Comparison of ENCODE assay signal across 28 cellular contexts in the genomic region with DNA sequence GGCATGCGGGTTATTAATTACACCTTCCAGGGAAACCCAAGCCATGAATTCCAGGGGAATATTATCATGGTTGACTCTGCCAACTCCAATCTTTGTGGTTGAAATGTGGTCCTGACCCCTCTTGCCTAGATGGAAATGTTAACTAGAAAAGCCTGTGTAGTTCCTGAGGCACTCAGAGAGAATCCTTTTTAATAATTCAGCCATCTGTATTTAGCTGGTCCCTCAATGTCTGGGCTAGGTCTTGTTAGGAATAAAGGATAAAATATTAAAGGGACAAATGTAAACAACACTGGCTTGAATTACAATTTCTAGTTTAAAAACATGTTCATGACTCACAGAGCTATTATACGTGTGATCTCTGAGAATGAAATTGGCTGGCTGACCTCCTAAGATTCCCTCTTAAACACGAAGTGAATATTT.
A peak's percentile ranks its signal among the peaks of the same experiment; 100 is the strongest.
DNase-seq lines count a peak whose midpoint lies in the region; ATAC-seq and TF ChIP-seq lines count a peak whose summit lies in the region.
"Had no signal": no experiment of that assay in that cellular context is flagged by ENCODE, and none has a peak within 500 bp of the region (broad histone marks: within the 10 kb centered on the region; RNA-seq: fewer than 3 reads in every experiment).

No MANE protein-coding gene starts in this region.

- H3K4me3 Mint-ChIP-seq in activated T-helper 1 cell treated with anti-CD3 and anti-CD28 coated beads, Interleukin-12 subunit alpha, Interleukin-12 subunit beta, Interleukin-2, Interleukin-4 antibody, amounts not matched to agents 30 ng/mL and 10 ng/mL and 1 ng/mL, durations not matched to agents 14 hours and 24 hours and 36 hours = no peak overlapping the region
- H3K4me3 Mint-ChIP-seq: activated CD4-positive, alpha-beta T cell treated with anti-CD3 and anti-CD28 coated beads for 36 hours; activated CD8-positive, alpha-beta memory T cell treated with anti-CD3 and anti-CD28 coated beads, Interleukin-2, amount 10 ng/mL, durations not matched to agents 7 days and 5 days; dendritic cell treated with granulocyte-macrophage colony-stimulating factor and Interleukin-4, amounts not matched to agents 40 ng/mL and 50 ng/mL, for 4 days; neural crest cell had no signal

- H2BK12ac ChIP-seq in mesenchymal stem cell (ENCODE audit: low read length in 2 of 2) (no peak overlapping the region), trophoblast cell (ENCODE audit: low read length) (no peak overlapping the region)

- no peak overlapping the region for H4K91ac ChIP-seq in mesenchymal stem cell (ENCODE audit: low read length)
- H4K91ac ChIP-seq in trophoblast cell (ENCODE audit: low read depth, low read length) = no peak overlapping the region

- H3K36me3 ChIP-seq in mesenchymal stem cell (ENCODE audit: control insufficient read depth in 1 of 2, insufficient read depth in 2 of 2, low read depth in 1 of 2, low read length in 2 of 2) (no peaks in the 10 kb centered on the region), trophoblast cell (ENCODE audit: control insufficient read depth in 1 of 2, insufficient read depth in 2 of 2, low read length in 2 of 2) (no peaks in the 10 kb centered on the region)
- H3K36me3 ChIP-seq: adrenal gland, cardiac muscle cell had no signal

- no peak overlapping the region for H2BK15ac ChIP-seq in mesenchymal stem cell (ENCODE audit: low read depth, poor library complexity, severe bottlenecking)

- H3K4me3 ChIP-seq in AG04450 (ENCODE audit: low read depth, low read length) (no peak overlapping the region), mesenchymal stem cell (ENCODE audit: insufficient read depth in 1 of 2, low read depth in 1 of 2, low read length in 2 of 2) (no peak overlapping the region), trophoblast cell (ENCODE audit: low read depth, low read length) (no peak overlapping the region)
- H3K4me3 ChIP-seq: adrenal gland, cardiac muscle cell, psoas muscle had no signal

- no peak overlapping the region for H3K14ac ChIP-seq in mesenchymal stem cell (ENCODE audit: low read length in 2 of 2)
- no peak overlapping the region for H3K14ac ChIP-seq in trophoblast cell (ENCODE audit: low read length)

- H3K4ac ChIP-seq in mesenchymal stem cell (ENCODE audit: low read depth in 1 of 2, low read length in 2 of 2) (no peak overlapping the region), trophoblast cell (ENCODE audit: low read depth, low read length) (no peak overlapping the region)

- H3K36me3 Mint-ChIP-seq in activated T-helper 1 cell treated with anti-CD3 and anti-CD28 coated beads, Interleukin-12 subunit alpha, Interleukin-12 subunit beta, Interleukin-2, Interleukin-4 antibody, amounts not matched to agents 30 ng/mL and 10 ng/mL and 1 ng/mL, durations not matched to agents 14 hours and 24 hours and 36 hours (ENCODE audit: low read depth) = peaks cover 5% of the 10 kb centered on the region
- H3K36me3 Mint-ChIP-seq: activated CD8-positive, alpha-beta memory T cell treated with anti-CD3 and anti-CD28 coated beads, Interleukin-2, amount 10 ng/mL, durations not matched to agents 7 days and 5 days; stimulated activated effector memory CD8-positive, alpha-beta T cell treated with anti-CD3 and anti-CD28 coated beads, Interleukin-12 subunit alpha, Interleukin-12 subunit beta, amount 100 ng/mL, for 72 hours had no signal

- H2AK5ac ChIP-seq in mesenchymal stem cell (ENCODE audit: low read length, severe bottlenecking) (no peak overlapping the region), trophoblast cell (ENCODE audit: low read length) (no peak overlapping the region)

- no peak overlapping the region for H3K27ac Mint-ChIP-seq in activated T-helper 1 cell treated with anti-CD3 and anti-CD28 coated beads, Interleukin-12 subunit alpha, Interleukin-12 subunit beta, Interleukin-2, Interleukin-4 antibody, amounts not matched to agents 30 ng/mL and 10 ng/mL and 1 ng/mL, durations not matched to agents 14 hours and 24 hours and 36 hours
- H3K27ac Mint-ChIP-seq: activated CD4-positive, alpha-beta T cell treated with anti-CD3 and anti-CD28 coated beads for 36 hours; activated CD8-positive, alpha-beta memory T cell treated with anti-CD3 and anti-CD28 coated beads, Interleukin-2, amount 10 ng/mL, durations not matched to agents 7 days and 5 days; activated T-helper 2 cell treated with anti-CD3 and anti-CD28 coated beads, Interferon-gamma antibody, Interleukin-2, Interleukin-4, amounts not matched to agents 10 μg/mL and 5 μg/mL and 100 μg/mL, durations not matched to agents 14 hours and 24 hours and 36 hours; dendritic cell treated with granulocyte-macrophage colony-stimulating factor and Interleukin-4, amounts not matched to agents 40 ng/mL and 50 ng/mL, for 4 days had no signal

- H3K9ac ChIP-seq in mesenchymal stem cell (ENCODE audit: low read length) = no peak overlapping the region
- H3K9ac ChIP-seq in trophoblast cell (ENCODE audit: low read length) = no peak overlapping the region

- no peak overlapping the region for H3K23ac ChIP-seq in mesenchymal stem cell (ENCODE audit: low read length in 2 of 2)
- H3K23ac ChIP-seq in trophoblast cell (ENCODE audit: low read length) = no peak overlapping the region

- no peaks in the 10 kb centered on the region for H3K79me2 ChIP-seq in trophoblast cell (ENCODE audit: control insufficient read depth, insufficient read depth, low read length, poor library complexity)

- DNase-seq in AG04450 (ENCODE audit: low read depth, low spot score) (peak; percentile 1), HK-2 (ENCODE audit: unreplicated experiment) (peak; percentile 19), astrocyte of the hippocampus (ENCODE audit: low read depth, low spot score) (peak; percentile 80), mesenchymal stem cell (no peak), NCI-H2107 treated with DMSO at 0.1 percent for 48 hours (lab: John Stamatoyannopoulos, UW; ENCODE audit: unreplicated experiment) (no peak), trophoblast cell (no peak), Right ventricle myocardium superior (no peak)
- no peak for DNase-seq in activated T-helper 1 cell treated with anti-CD3 and anti-CD28 coated beads, Interleukin-12 subunit alpha, Interleukin-12 subunit beta, Interleukin-2, Interleukin-4 antibody, amounts not matched to agents 30 ng/mL and 10 ng/mL and 1 ng/mL, durations not matched to agents 14 hours and 24 hours and 36 hours (ENCODE audit: low spot score)
- DNase-seq: activated CD4-positive, alpha-beta T cell treated with anti-CD3 and anti-CD28 coated beads for 36 hours; activated CD8-positive, alpha-beta memory T cell treated with anti-CD3 and anti-CD28 coated beads, Interleukin-2, amount 10 ng/mL, durations not matched to agents 7 days and 5 days; adrenal gland; C1 segment of cervical spinal cord; DMS 273 treated with DMSO at 0.1 percent for 48 hours; H7; head of caudate nucleus; midbrain; NCI-H1694; NCI-H2227 treated with DMSO at 0.1 percent for 48 hours; OCI-M1; psoas muscle; SIG-M5; stimulated activated CD4-positive, alpha-beta T cell treated with anti-CD3 and anti-CD28 coated beads, Interleukin-2, amount 100 ng/mL, for 24 hours had no signal

- H3K27me3 ChIP-seq in AG04450 (ENCODE audit: control insufficient read depth, insufficient read depth, low read length) (no peaks in the 10 kb centered on the region), mesenchymal stem cell (ENCODE audit: control insufficient read depth in 1 of 2, insufficient read depth in 1 of 2, low read length in 2 of 2) (no peaks in the 10 kb centered on the region), trophoblast cell (ENCODE audit: insufficient read depth, low read length) (no peaks in the 10 kb centered on the region)
- H3K27me3 ChIP-seq: adrenal gland, cardiac muscle cell had no signal

- H2BK120ac ChIP-seq in mesenchymal stem cell (ENCODE audit: low read depth, low read length) (no peak overlapping the region), trophoblast cell (ENCODE audit: insufficient read depth, low read length, poor library complexity) (no peak overlapping the region)

- H2AFZ ChIP-seq in mesenchymal stem cell (ENCODE audit: low read depth, low read length) (no peak overlapping the region), trophoblast cell (ENCODE audit: insufficient read depth, low read length, poor library complexity) (no peak overlapping the region)

- 50% methylated on average over 2 of the region's 3 CpGs for WGBS in mesenchymal stem cell
- no CpG with 5 or more reads among the region's 3 CpGs for WGBS in trophoblast cell (ENCODE audit: extremely low coverage, insufficient coverage, insufficient read length)

- no peak for ATAC-seq in Right ventricle myocardium superior (ENCODE audit: poor library complexity)
- ATAC-seq: activated CD4-positive, alpha-beta T cell treated with anti-CD3 and anti-CD28 coated beads for 36 hours; activated CD8-positive, alpha-beta memory T cell treated with anti-CD3 and anti-CD28 coated beads, Interleukin-2, amount 10 ng/mL, durations not matched to agents 7 days and 5 days; left lobe of liver; psoas muscle; stimulated activated effector memory CD8-positive, alpha-beta T cell treated with anti-CD3 and anti-CD28 coated beads, Interleukin-12 subunit alpha, Interleukin-12 subunit beta, amount 100 ng/mL, for 72 hours had no signal

- H4K8ac ChIP-seq in mesenchymal stem cell (ENCODE audit: low read length) (no peak overlapping the region), trophoblast cell (ENCODE audit: low read depth, low read length) (no peak overlapping the region)

- no peak overlapping the region for H2BK5ac ChIP-seq in mesenchymal stem cell (ENCODE audit: low read depth, low read length, poor library complexity, severe bottlenecking)
- no peak overlapping the region for H2BK5ac ChIP-seq in trophoblast cell (ENCODE audit: low read depth, low read length, poor library complexity)

- TF ChIP-seq CTCF in AG04450 (IDR thresholded peaks at IDR 0.05; ENCODE audit: low read depth, low read length) = no peak

- H3K9me3 ChIP-seq in AG04450 (ENCODE audit: control insufficient read depth, insufficient read depth, low read length) (no peaks in the 10 kb centered on the region; the same call in 1 of the 2 replicates), mesenchymal stem cell (ENCODE audit: control insufficient read depth, low read length) (no peaks in the 10 kb centered on the region), trophoblast cell (ENCODE audit: insufficient read depth, low read depth, low read length) (no peaks in the 10 kb centered on the region)
- H3K9me3 ChIP-seq: adrenal gland, psoas muscle had no signal

- no peak overlapping the region for H3K18ac ChIP-seq in mesenchymal stem cell (ENCODE audit: low read depth in 1 of 2, low read length in 2 of 2)
- no peak overlapping the region for H3K18ac ChIP-seq in trophoblast cell (ENCODE audit: low read length)

- intact Hi-C loops in activated T-helper 1 cell treated with anti-CD3 and anti-CD28 coated beads, Interleukin-12 subunit alpha, Interleukin-12 subunit beta, Interleukin-2, Interleukin-4 antibody, amounts not matched to agents 30 ng/mL and 10 ng/mL and 1 ng/mL, durations not matched to agents 14 hours and 24 hours and 36 hours (cut with micrococcal nuclease) = loop anchor here (2.0 kb wide), 1 partner anchor 21 kb away; no protein-coding TSS in a partner anchor
- intact Hi-C loops in Right ventricle myocardium superior (cut with DNase I) = no loop called here

- CTCF ChIA-PET in AG04450 (lab: Charles Lee) = no interaction called here

- H3K27ac ChIP-seq in AG04450 (ENCODE audit: low read depth, low read length) = no peak overlapping the region
- peak overlapping the region; percentile 92 for H3K27ac ChIP-seq in mesenchymal stem cell (ENCODE audit: low read length, poor library complexity, severe bottlenecking)
- H3K27ac ChIP-seq in trophoblast cell (ENCODE audit: low read depth, low read length) = no peak overlapping the region
- H3K27ac ChIP-seq: adrenal gland, cardiac muscle cell, psoas muscle had no signal

- H3K4me2 ChIP-seq in mesenchymal stem cell (ENCODE audit: low read length, poor library complexity, severe bottlenecking) (no peak overlapping the region), trophoblast cell (ENCODE audit: low read length) (no peak overlapping the region)

- peaks cover 4% of the 10 kb centered on the region for H3K9me3 Mint-ChIP-seq in activated T-helper 1 cell treated with anti-CD3 and anti-CD28 coated beads, Interleukin-12 subunit alpha, Interleukin-12 subunit beta, Interleukin-2, Interleukin-4 antibody, amounts not matched to agents 30 ng/mL and 10 ng/mL and 1 ng/mL, durations not matched to agents 14 hours and 24 hours and 36 hours
- H3K9me3 Mint-ChIP-seq: activated T-helper 2 cell treated with anti-CD3 and anti-CD28 coated beads, Interferon-gamma antibody, Interleukin-2, Interleukin-4, amounts not matched to agents 10 μg/mL and 5 μg/mL and 100 μg/mL, durations not matched to agents 14 hours and 24 hours and 36 hours; dendritic cell treated with granulocyte-macrophage colony-stimulating factor and Interleukin-4, amounts not matched to agents 40 ng/mL and 50 ng/mL, for 4 days; neural crest cell; stimulated activated effector memory CD8-positive, alpha-beta T cell treated with anti-CD3 and anti-CD28 coated beads, Interleukin-12 subunit alpha, Interleukin-12 subunit beta, amount 100 ng/mL, for 72 hours had no signal

- no peaks in the 10 kb centered on the region for H3K27me3 Mint-ChIP-seq in activated T-helper 1 cell treated with anti-CD3 and anti-CD28 coated beads, Interleukin-12 subunit alpha, Interleukin-12 subunit beta, Interleukin-2, Interleukin-4 antibody, amounts not matched to agents 30 ng/mL and 10 ng/mL and 1 ng/mL, durations not matched to agents 14 hours and 24 hours and 36 hours (ENCODE audit: insufficient read depth)
- H3K27me3 Mint-ChIP-seq: activated CD4-positive, alpha-beta T cell treated with anti-CD3 and anti-CD28 coated beads for 36 hours; activated CD8-positive, alpha-beta memory T cell treated with anti-CD3 and anti-CD28 coated beads, Interleukin-2, amount 10 ng/mL, durations not matched to agents 7 days and 5 days; dendritic cell treated with granulocyte-macrophage colony-stimulating factor and Interleukin-4, amounts not matched to agents 40 ng/mL and 50 ng/mL, for 4 days had no signal

- H3K4me1 ChIP-seq in mesenchymal stem cell (ENCODE audit: control insufficient read depth, insufficient read depth, low read depth, low read length) (peaks cover 4% of the 10 kb centered on the region), trophoblast cell (ENCODE audit: control insufficient read depth in 1 of 2, insufficient read depth in 2 of 2, low read length in 2 of 2) (no peaks in the 10 kb centered on the region)
- H3K4me1 ChIP-seq: adrenal gland, psoas muscle had no signal

- no peaks in the 10 kb centered on the region for H3K79me1 ChIP-seq in mesenchymal stem cell (replicated peaks; ENCODE audit: low read length, poor library complexity, severe bottlenecking)
- no peaks in the 10 kb centered on the region for H3K79me1 ChIP-seq in trophoblast cell (ENCODE audit: low read length)

- no peak overlapping the region for H4K12ac ChIP-seq in trophoblast cell (ENCODE audit: low read depth, low read length)

- POLR2A ChIA-PET in AG04450 (lab: Yijun Ruan, JAX) = no interaction called here

- peaks cover 52% of the 10 kb centered on the region for H3K4me1 Mint-ChIP-seq in activated T-helper 1 cell treated with anti-CD3 and anti-CD28 coated beads, Interleukin-12 subunit alpha, Interleukin-12 subunit beta, Interleukin-2, Interleukin-4 antibody, amounts not matched to agents 30 ng/mL and 10 ng/mL and 1 ng/mL, durations not matched to agents 14 hours and 24 hours and 36 hours (ENCODE audit: low read depth)
- H3K4me1 Mint-ChIP-seq: neural crest cell had no signal

Comparison
In these comparisons a context has a peak if more than half of its experiments do, and no peak if none do; other contexts are left out.
1. DNase-seq: peak in AG04450 (single experiment), HK-2 (single experiment) and astrocyte of the hippocampus (single experiment); none in mesenchymal stem cell (single experiment), NCI-H2107 treated with DMSO at 0.1 percent for 48 hours (single experiment), activated T-helper 1 cell treated with anti-CD3 and anti-CD28 coated beads, Interleukin-12 subunit alpha, Interleukin-12 subunit beta, Interleukin-2, Interleukin-4 antibody, amounts not matched to agents 30 ng/mL and 10 ng/mL and 1 ng/mL, durations not matched to agents 14 hours and 24 hours and 36 hours (single experiment), trophoblast cell (0 of 2) and Right ventricle myocardium superior (single experiment).